Comparison of ENCODE assay signal across 14 cellular contexts in genomic region chr14:68172664-68173063, GRCh38.
A peak's percentile ranks its signal among the peaks of the same experiment; 100 is the strongest.
DNase-seq lines count a peak whose midpoint lies in the region; ATAC-seq, FAIRE-seq and TF ChIP-seq lines count a peak whose summit lies in the region.
"Had no signal": no experiment of that assay in that cellular context is flagged by ENCODE, and none has a peak within 500 bp of the region (broad histone marks: within the 10 kb centered on the region; RNA-seq: fewer than 3 reads in every experiment).

No MANE protein-coding gene starts in this region.

- CTCF ChIA-PET in HEK293T (lab: Yijun Ruan, JAX) = no interaction called here

- H3K4me1 ChIP-seq in Peyer's patch = peaks cover 0 to 47% (median 0%) of the 10 kb centered on the region in 4 donors
- peaks cover 75% of the 10 kb centered on the region for H3K4me1 ChIP-seq in hepatocyte (ENCODE audit: insufficient read depth)
- peaks cover 4 to 7% of the 10 kb centered on the region in 2 donors for H3K4me1 ChIP-seq in small intestine (ENCODE audit: control insufficient read depth in 2 of 2, insufficient read depth in 1 of 2, low read depth in 1 of 2, low read length in 1 of 2)

- H3K4me3 ChIP-seq in Peyer's patch = no peak overlapping the region
- H3K4me3 ChIP-seq in hepatocyte = no peak overlapping the region
- H3K4me3 ChIP-seq in small intestine (ENCODE audit: low read depth in 1 of 2, low read length in 2 of 2) = no peak overlapping the region
- H3K4me3 ChIP-seq: spleen had no signal

- H3K27ac ChIP-seq in Peyer's patch (peak overlapping the region in 3 of 4 donors; percentile 34 to 73 (median 45)), hepatocyte (peak overlapping the region; percentile 87), small intestine (ENCODE audit: low read depth in 1 of 2, low read length in 1 of 2) (peak overlapping the region in 1 of 2 donors; percentile 65)
- H3K27ac ChIP-seq: spleen had no signal

- no peak for TF ChIP-seq CTCF in Peyer's patch (IDR thresholded peaks at IDR 0.05)
- no peak for TF ChIP-seq CTCF in hepatocyte (IDR thresholded peaks at IDR 0.05; ENCODE audit: poor library complexity)

- no peaks in the 10 kb centered on the region for H3K79me2 ChIP-seq in hepatocyte

- TF ChIP-seq POLR2A in Peyer's patch (IDR thresholded peaks at IDR 0.05) = no peak

- no peaks in the 10 kb centered on the region for H3K9me2 ChIP-seq in hepatocyte (replicated peaks; ENCODE audit: insufficient read depth)

- peak overlapping the region; percentile 51 for H3K4me2 ChIP-seq in hepatocyte

- peak; percentile 47 for FAIRE-seq in small intestine (lab: Jason Lieb, UNC)

- 65% methylated on average over 1 of the region's 1 CpG for WGBS in hepatocyte (ENCODE audit: low lambda C conversion rate, missing lambda C conversion rate)
- WGBS in small intestine, 3 donors = 13 to 58% (median 28%) methylated on average over 1 of the region's 1 CpG

- H3K27me3 ChIP-seq in Peyer's patch (no peaks in the 10 kb centered on the region), hepatocyte (no peaks in the 10 kb centered on the region), small intestine (ENCODE audit: control insufficient read depth in 2 of 2, insufficient read depth in 2 of 2, low read length in 2 of 2) (no peaks in the 10 kb centered on the region)
- H3K27me3 ChIP-seq: spleen had no signal

- H3K36me3 ChIP-seq in Peyer's patch (no peaks in the 10 kb centered on the region), hepatocyte (replicated peaks; ENCODE audit: insufficient read depth, low read depth) (no peaks in the 10 kb centered on the region), small intestine (ENCODE audit: control insufficient read depth in 2 of 2, insufficient read depth in 2 of 2, low read length in 2 of 2) (no peaks in the 10 kb centered on the region)
- H3K36me3 ChIP-seq: spleen had no signal

- H3K9me3 ChIP-seq in Peyer's patch (no peaks in the 10 kb centered on the region), hepatocyte (ENCODE audit: low read depth) (no peaks in the 10 kb centered on the region), small intestine (ENCODE audit: control insufficient read depth, low read depth) (no peaks in the 10 kb centered on the region)
- H3K9me3 ChIP-seq: spleen had no signal

- POLR2A ChIA-PET in HEK293T (lab: Yijun Ruan, JAX) = interaction anchor here (0.6 kb wide), 1 partner anchor 35 kb away, joined by 3 read pairs; no protein-coding TSS in a partner anchor

- no peak overlapping the region for H2AFZ ChIP-seq in hepatocyte

- no peak for DNase-seq in Peyer's patch
- peak; percentile 63 for DNase-seq in hepatocyte (ENCODE audit: low spot score)
- peak; percentile 91 for DNase-seq in small intestine
- no peak for DNase-seq in HEK293T (ENCODE audit: extremely low spot score)
- DNase-seq in SIG-M5 (lab: John Stamatoyannopoulos, UW) = no peak
- no peak for DNase-seq in midbrain (lab: John Stamatoyannopoulos, UW)
- DNase-seq: activated CD8-positive, alpha-beta T cell treated with anti-CD3 and anti-CD28 coated beads for 36 hours; amygdala; DMS153; NCI-H226; spleen; stimulated activated naive CD4-positive, alpha-beta T cell treated with Interleukin-2 at 50 U/mL for 16 hours had no signal

- ATAC-seq in GM21619 (IDR thresholded peaks at IDR 0.05; ENCODE audit: unreplicated experiment) (peak; percentile 72), HG02852 (IDR thresholded peaks at IDR 0.05; ENCODE audit: unreplicated experiment) (no peak)
- ATAC-seq: activated CD8-positive, alpha-beta T cell treated with anti-CD3 and anti-CD28 coated beads for 36 hours had no signal

- H4K20me1 ChIP-seq in hepatocyte (ENCODE audit: insufficient read depth, poor library complexity, severe bottlenecking) = no peaks in the 10 kb centered on the region

TF ChIP-seq in HEK293T, 16 proteins besides CTCF, POLR2A, EP300 and RAD21:
- no peak for TF ChIP-seq TARDBP (IDR thresholded peaks at IDR 0.05)
- no peak for TF ChIP-seq FOXM1 (IDR thresholded peaks at IDR 0.05; ENCODE audit: borderline replicate concordance)
- no peak for TF ChIP-seq HDGF (IDR thresholded peaks at IDR 0.05; ENCODE audit: borderline replicate concordance)
- no peak for TF ChIP-seq CTBP1 (IDR thresholded peaks at IDR 0.05; ENCODE audit: borderline replicate concordance)
- TF ChIP-seq ZNF384 (IDR thresholded peaks at IDR 0.05) = no peak
- no peak for TF ChIP-seq FOXK2 (IDR thresholded peaks at IDR 0.05)
- no peak for TF ChIP-seq ELF4 (IDR thresholded peaks at IDR 0.05)
- no peak for TF ChIP-seq NFRKB (IDR thresholded peaks at IDR 0.05)
- no peak for TF ChIP-seq SUZ12 (IDR thresholded peaks at IDR 0.05)
- TF ChIP-seq L3MBTL2 (conservative IDR thresholded peaks at IDR 0.05) = no peak
- no peak for TF ChIP-seq SP1 (IDR thresholded peaks at IDR 0.05)
- TF ChIP-seq PKNOX1 (IDR thresholded peaks at IDR 0.05) = no peak
- TF ChIP-seq LEF1 (IDR thresholded peaks at IDR 0.05; ENCODE audit: borderline replicate concordance) = no peak
- TF ChIP-seq ARNT (IDR thresholded peaks at IDR 0.05) = no peak
- no peak for TF ChIP-seq FOXA1 (IDR thresholded peaks at IDR 0.05)
TF ChIP-seq in HEK293T: peak in this region for 0.

Comparison
In these comparisons a context has a peak if more than half of its experiments do, and no peak if none do; other contexts are left out.
1. DNase-seq: peak in hepatocyte (single experiment) and small intestine (single experiment); none in Peyer's patch (0 of 3), HEK293T (single experiment), SIG-M5 (single experiment) and midbrain (single experiment).